ENCODE assay signal across 18 cellular contexts in genomic region chr22:43821606-43822425, GRCh38. TPM values are rescaled to one million over a fixed set of nuclear protein-coding genes. Genes with fewer than 3 reads are reported as not detected.
"Had no signal": no experiment of that assay in that cellular context is flagged by ENCODE, and none has a peak within 500 bp of the region (broad histone marks: within the 10 kb centered on the region; RNA-seq: fewer than 3 reads in every experiment).

No MANE protein-coding gene starts in this region.

- H3K4me3 ChIP-seq: gastroesophageal sphincter, heart right ventricle, left lung, mucosa of descending colon, tibial artery had no signal

- H3K4me3 Mint-ChIP-seq: naive thymus-derived CD8-positive, alpha-beta T cell; T-helper 2 cell treated with Interferon-gamma antibody and Interleukin-4, amounts not matched to agents 5 μg/mL and 100 μg/mL, for 36 hours had no signal

- H3K4me1 Mint-ChIP-seq: naive thymus-derived CD8-positive, alpha-beta T cell had no signal

- H3K27ac ChIP-seq: gastroesophageal sphincter, heart right ventricle, left lung, tibial artery had no signal

- H3K4me1 ChIP-seq: tibial artery had no signal

- H3K27ac Mint-ChIP-seq: T-helper 2 cell treated with Interferon-gamma antibody and Interleukin-4, amounts not matched to agents 5 μg/mL and 100 μg/mL, for 36 hours had no signal

- H3K9me3 Mint-ChIP-seq: T-helper 2 cell treated with Interferon-gamma antibody and Interleukin-4, amounts not matched to agents 5 μg/mL and 100 μg/mL, for 36 hours had no signal

- H3K36me3 Mint-ChIP-seq: naive thymus-derived CD8-positive, alpha-beta T cell had no signal

- H3K9me3 ChIP-seq: gastroesophageal sphincter, heart right ventricle, left lung, mucosa of descending colon, tibial artery had no signal

- ATAC-seq: gastroesophageal sphincter; heart right ventricle; left lung; mucosa of descending colon; naive thymus-derived CD8-positive, alpha-beta T cell had no signal

- DNase-seq: activated CD4-positive, alpha-beta T cell treated with anti-CD3 and anti-CD28 coated beads, Interleukin-2, amount 50 U/mL, for 1 hour; activated CD4-positive, CD25-positive, alpha-beta regulatory T cell; activated naive CD4-positive, alpha-beta T cell treated with Interleukin-2 at 50 U/mL for 16 hours; activated T-cell treated with anti-CD3 and anti-CD28 coated beads for 4 hours; anterior cingulate cortex; cerebellar nuclear complex; dermis blood vessel endothelial cell; erythroblast; heart right ventricle; left lung; mucosa of descending colon; stimulated activated CD4-positive, alpha-beta T cell treated with anti-CD3 and anti-CD28 coated beads, Interleukin-12 subunit alpha, Interleukin-12 subunit beta, amount 100 ng/mL, for 4 hours; stimulated activated CD4-positive, alpha-beta T cell treated with anti-CD3 and anti-CD28 coated beads, Interleukin-2, amount 100 ng/mL, for 24 hours had no signal

- H3K36me3 ChIP-seq: gastroesophageal sphincter, heart right ventricle, left lung, tibial artery had no signal

RNA-seq across cellular contexts. Expression of gene SULT4A1, which starts 40.5 kb away (rescaled TPM):
- total RNA-seq: activated CD8-positive, alpha-beta memory T cell treated with anti-CD3 and anti-CD28 coated beads for 36 hours; dermis blood vessel endothelial cell; left lung; naive thymus-derived CD8-positive, alpha-beta T cell had no signal
